Comparison of ENCODE assay signal across 8 cellular contexts in the genomic region with DNA sequence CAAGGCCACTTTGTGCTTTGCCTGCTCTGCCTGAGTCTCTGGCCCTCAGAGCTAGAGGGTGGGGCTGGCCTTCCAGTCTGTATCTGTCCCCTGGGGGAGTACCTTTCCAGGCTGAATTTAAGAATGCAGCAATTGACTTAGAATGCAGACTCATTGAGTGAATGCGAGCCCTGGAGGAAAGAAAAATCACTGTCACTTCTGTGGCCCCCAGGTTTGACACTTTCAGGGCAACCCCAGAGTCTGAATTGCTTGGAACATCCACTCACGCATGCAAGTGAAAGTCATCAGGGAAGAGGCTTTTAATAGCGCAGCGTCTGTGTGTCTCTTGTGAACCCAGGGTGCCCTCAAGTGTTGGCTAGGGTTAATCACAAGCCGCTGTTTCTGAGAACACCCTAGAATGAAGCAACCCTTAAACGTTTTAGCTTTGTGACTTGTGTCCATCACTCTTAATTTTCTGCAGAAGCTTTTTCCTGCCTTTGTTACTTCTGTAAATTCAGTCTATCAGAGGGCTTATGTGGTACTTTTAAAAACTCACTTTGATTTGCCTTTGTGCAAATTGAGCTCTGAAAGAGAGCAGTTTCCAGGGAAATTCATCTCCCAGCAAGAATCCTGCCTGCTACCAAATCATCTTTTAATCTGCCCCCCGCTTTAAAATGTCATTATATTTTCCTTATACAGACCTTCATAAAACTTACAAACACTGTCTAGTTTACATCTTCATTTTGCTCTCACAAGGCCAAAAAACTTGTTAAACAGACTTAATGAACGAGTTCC.
DNase-seq lines count a peak whose midpoint lies in the region; ATAC-seq, FAIRE-seq and TF ChIP-seq lines count a peak whose summit lies in the region.

No MANE protein-coding gene starts in this region.

- no peaks in the 10 kb centered on the region for H3K27me3 ChIP-seq in H1 (replicated peaks in 1 of 4; ENCODE audit: control insufficient read depth in 3 of 4, extremely low read depth in 1 of 4, insufficient read depth in 3 of 4, low read length in 3 of 4)

- no peak overlapping the region for H3K27ac ChIP-seq in H1 (ENCODE audit: low read depth, low read length)

- no peak overlapping the region for H3K23ac ChIP-seq in H1 (ENCODE audit: insufficient read length)

- H3K79me2 ChIP-seq in H1 (ENCODE audit: control insufficient read depth in 1 of 2, insufficient read depth in 2 of 2, low read length in 2 of 2), result no peaks in the 10 kb centered on the region

- TF ChIP-seq CTCF in H1 (IDR thresholded peaks at IDR 0.05; ENCODE audit: control extremely low read depth in 1 of 3, insufficient read depth in 1 of 3, low read depth in 1 of 3, low read length in 3 of 3), result peak; percentile 57 to 88 (median 84)

- no peak overlapping the region for H4K8ac ChIP-seq in H1 (ENCODE audit: extremely low read depth, insufficient read depth, low read length)

- H2BK12ac ChIP-seq in H1 (ENCODE audit: low read depth, low read length), result no peak overlapping the region

- H4K91ac ChIP-seq in H1 (replicated peaks; ENCODE audit: insufficient read length, low read length), result no peak overlapping the region

- no peak overlapping the region for H2BK120ac ChIP-seq in H1 (replicated peaks; ENCODE audit: low read depth, low read length)

- H2AFZ ChIP-seq in H1 (ENCODE audit: low read length), result no peak overlapping the region

- H3K4ac ChIP-seq in H1 (replicated peaks; ENCODE audit: insufficient read length, low read depth, low read length), result no peak overlapping the region

- intact Hi-C loops in Right ventricle myocardium inferior (cut with DNase I), result loop anchor here (5.0 kb wide), 3 partner anchors 519 to 1209 kb away; a partner anchor contains a TSS
- intact Hi-C loops in cardiac septum (cut with DNase I), result loop anchor here (5.0 kb wide), 1 partner anchor 519 kb away; no protein-coding TSS in a partner anchor

- H3K4me2 ChIP-seq in H1 (ENCODE audit: insufficient read depth in 1 of 2, low read depth in 2 of 2, low read length in 2 of 2), result no peak overlapping the region

- no peak overlapping the region for H3K56ac ChIP-seq in H1 (replicated peaks; ENCODE audit: insufficient read length, low read depth, low read length)

- FAIRE-seq in H1 (lab: Jason Lieb, UNC), result peak; percentile 78

- peaks cover 0 to 8% of the 10 kb centered on the region in 2 experiments for H4K20me1 ChIP-seq in H1 (replicated peaks in 1 of 2; ENCODE audit: control insufficient read depth in 1 of 2, insufficient read depth in 2 of 2, low read length in 2 of 2)

- no peak for DNase-seq in Right ventricle myocardium inferior (ENCODE audit: missing footprints)
- no peak for DNase-seq in cardiac septum (ENCODE audit: low spot score)
- peak; percentile 4 to 58 for DNase-seq in NCI-H526 (lab: John Stamatoyannopoulos, UW)
- peak; percentile 53 to 64 for DNase-seq in activated CD4-positive, alpha-beta T cell treated with anti-CD3 and anti-CD28 coated beads, Interleukin-2, amount 50 U/mL, for 48 hours
- peak in 1 of 2 experiments; percentile 60 for DNase-seq in H1 (ENCODE audit: low read depth in 1 of 2, low spot score in 2 of 2)
- DNase-seq in midbrain (lab: John Stamatoyannopoulos, UW), result peak; percentile 80
- DNase-seq in stimulated activated CD8-positive, alpha-beta memory T cell treated with anti-CD3 and anti-CD28 coated beads, Interleukin-7, amount 100 ng/mL, for 4 hours (ENCODE audit: low read depth in 2 of 2), result peak; percentile 32 to 37

- H3K36me3 ChIP-seq in H1 (ENCODE audit: control insufficient read depth in 2 of 4, insufficient read depth in 4 of 4, low read length in 3 of 4), result no peaks in the 10 kb centered on the region

- no peaks in the 10 kb centered on the region for H3K9me3 ChIP-seq in H1 (ENCODE audit: insufficient read depth in 2 of 2, low read depth in 1 of 2, low read length in 1 of 2)

- no peak overlapping the region for H2BK15ac ChIP-seq in H1 (ENCODE audit: low read length)

- H3K4me3 ChIP-seq in H1 (ENCODE audit: extremely low read depth in 1 of 4, insufficient read depth in 2 of 4, low read depth in 3 of 4, low read length in 4 of 4), result no peak overlapping the region

- no peak overlapping the region for H2BK5ac ChIP-seq in H1 (ENCODE audit: low read depth, low read length)

- WGBS in H1 (ENCODE audit: extremely low coverage in 1 of 2, insufficient coverage in 1 of 2, insufficient read length in 1 of 2, insufficient replicate concordance in 2 of 2, low coverage in 1 of 2, low lambda C conversion rate in 2 of 2, missing lambda C conversion rate in 1 of 2), 2 experiments, result 27% methylated on average over 8 of the region's 8 CpGs; no CpG with 5 or more reads in 1 of the 2 experiments

- peak; percentile 99 to 100 for TF ChIP-seq RAD21 in H1 (IDR thresholded peaks at IDR 0.05 in 1 of 2, conservative IDR thresholded peaks at IDR 0.05 in 1 of 2; ENCODE audit: low read depth in 2 of 2, low read length in 2 of 2)

- H2BK20ac ChIP-seq in H1 (ENCODE audit: low read length), result no peak overlapping the region

- POLR2A ChIA-PET in H1 (lab: Charles Lee; ENCODE audit: partially characterized antibody), result no interaction called here

- peaks cover 11% of the 10 kb centered on the region; the same call in 1 of the 2 replicates for H3K23me2 ChIP-seq in H1 (ENCODE audit: low read depth, low read length)

- CTCF ChIA-PET in H1 (lab: Charles Lee; ENCODE audit: partially characterized antibody), result interaction anchor here (0.5 to 2.7 kb wide), 42 partner anchors 8 to 520 kb away, joined by 3 to 14 read pairs (median 4); no protein-coding TSS in a partner anchor

- no peak for TF ChIP-seq EP300 in H1 (IDR thresholded peaks at IDR 0.05; ENCODE audit: borderline replicate concordance in 1 of 2, low read depth in 2 of 2, low read length in 2 of 2)

- ATAC-seq in Right ventricle myocardium inferior (peak; percentile 90), HG03097 (IDR thresholded peaks at IDR 0.05; ENCODE audit: low FRiP score, unreplicated experiment) (peak; percentile 71)

- no peak for TF ChIP-seq POLR2A in H1 (IDR thresholded peaks at IDR 0.05; ENCODE audit: control extremely low read depth in 1 of 2, low read depth in 2 of 2, low read length in 2 of 2)

- no peaks in the 10 kb centered on the region; a peak in 1 of 7 replicates for H3K4me1 ChIP-seq in H1 (replicated peaks in 1 of 4; ENCODE audit: control insufficient read depth in 3 of 4, insufficient read depth in 4 of 4, low read length in 3 of 4)

- no peak overlapping the region for H3K9ac ChIP-seq in H1 (replicated peaks in 1 of 4; ENCODE audit: extremely low read depth in 1 of 4, low read depth in 3 of 4, low read length in 3 of 4)

- H4K5ac ChIP-seq in H1 (ENCODE audit: insufficient read length, low read depth, low read length), result no peak overlapping the region

- H3K79me1 ChIP-seq in H1 (ENCODE audit: low read depth, low read length), result no peaks in the 10 kb centered on the region

- H3K18ac ChIP-seq in H1 (ENCODE audit: extremely low read depth, low read length), result no peak overlapping the region

- no peak overlapping the region for H3K14ac ChIP-seq in H1 (ENCODE audit: insufficient read length)

- H2AK5ac ChIP-seq in H1 (ENCODE audit: low read depth, low read length), result no peak overlapping the region

TF ChIP-seq in H1, 55 proteins besides CTCF, POLR2A, EP300 and RAD21:
- TF ChIP-seq HDAC6 (IDR thresholded peaks at IDR 0.05; ENCODE audit: low read depth, low read length) (no peak), CEBPB (IDR thresholded peaks at IDR 0.05; ENCODE audit: low read depth, low read length) (peak; percentile 65)

Comparison
In these comparisons a context has a peak if more than half of its experiments do, and no peak if none do; other contexts are left out.
1. DNase-seq: peak in NCI-H526 (2 of 2), activated CD4-positive, alpha-beta T cell treated with anti-CD3 and anti-CD28 coated beads, Interleukin-2, amount 50 U/mL, for 48 hours (2 of 2), midbrain (single experiment) and stimulated activated CD8-positive, alpha-beta memory T cell treated with anti-CD3 and anti-CD28 coated beads, Interleukin-7, amount 100 ng/mL, for 4 hours (2 of 2); none in Right ventricle myocardium inferior (single experiment) and cardiac septum (single experiment).